In genomic region chr2:26561918-26562810, GRCh38 we compare ENCODE assay signal across 8 cellular contexts.
DNase-seq lines count a peak whose midpoint lies in the region; ATAC-seq and TF ChIP-seq lines count a peak whose summit lies in the region.

No MANE protein-coding gene starts in this region.

- ATAC-seq in thoracic aorta (ENCODE audit: insufficient number of reproducible peaks, low FRiP score, low read depth) (peak; percentile 48), HG02973 (IDR thresholded peaks at IDR 0.05; ENCODE audit: unreplicated experiment) (no peak)

- H3K4me1 ChIP-seq in thoracic aorta (ENCODE audit: control insufficient read depth in 1 of 2, low read depth in 2 of 2) = peaks cover 4 to 19% of the 10 kb centered on the region in 2 donors

- no peaks in the 10 kb centered on the region for H3K36me3 ChIP-seq in thoracic aorta

- H3K27me3 ChIP-seq in HL-60 (ENCODE audit: insufficient read depth, poor library complexity, severe bottlenecking) = peaks cover 57% of the 10 kb centered on the region
- H3K27me3 ChIP-seq in thoracic aorta (replicated peaks; ENCODE audit: insufficient read depth) = no peaks in the 10 kb centered on the region

- no peak for TF ChIP-seq CTCF in HL-60 (IDR thresholded peaks at IDR 0.05; ENCODE audit: insufficient read depth, low read length)
- no peak for TF ChIP-seq CTCF in coronary artery (IDR thresholded peaks at IDR 0.05)
- TF ChIP-seq CTCF in thoracic aorta (IDR thresholded peaks at IDR 0.05) = peak; percentile 38

- DNase-seq in AG08396 (ENCODE audit: low spot score) (peak; percentile 56), HL-60 (ENCODE audit: low read depth in 1 of 2, low spot score in 1 of 2) (peak in 1 of 2 experiments; percentile 38), SHP77 (lab: John Stamatoyannopoulos, UW) (peak; percentile 80 to 86), coronary artery (ENCODE audit: low spot score) (no peak), lung microvascular endothelial cell (ENCODE audit: low read depth in 2 of 2) (peak; percentile 23 to 73), thoracic aorta (ENCODE audit: low spot score) (no peak)
- no peak for DNase-seq in activated CD4-positive, CD25-positive, alpha-beta regulatory T cell treated with anti-CD3 and anti-CD28 coated beads, Interleukin-2, amount 50 U/mL, for 72 hours

- H3K4me3 ChIP-seq in HL-60 (replicated peaks; ENCODE audit: insufficient read depth, low read length) (peak overlapping the region; percentile 16), coronary artery (peak overlapping the region; percentile 71), thoracic aorta (peak overlapping the region; percentile 61)

- no peaks in the 10 kb centered on the region for H3K9me3 ChIP-seq in thoracic aorta

- H3K27ac ChIP-seq in HL-60 (replicated peaks) (no peak overlapping the region), coronary artery (no peak overlapping the region), thoracic aorta (no peak overlapping the region)

Comparison
In these comparisons a context has a peak if more than half of its experiments do, and no peak if none do; other contexts are left out.
1. DNase-seq: peak in AG08396 (single experiment), SHP77 (2 of 2) and lung microvascular endothelial cell (2 of 2); none in coronary artery (single experiment), thoracic aorta (single experiment) and activated CD4-positive, CD25-positive, alpha-beta regulatory T cell treated with anti-CD3 and anti-CD28 coated beads, Interleukin-2, amount 50 U/mL, for 72 hours (single experiment).
2. H3K4me3 ChIP-seq: peak in every context shown above with its lines; median percentile 71 in coronary artery; 61 in thoracic aorta; 16 in HL-60.